ENCODE assay signal across 1 cellular context in the genomic region with DNA sequence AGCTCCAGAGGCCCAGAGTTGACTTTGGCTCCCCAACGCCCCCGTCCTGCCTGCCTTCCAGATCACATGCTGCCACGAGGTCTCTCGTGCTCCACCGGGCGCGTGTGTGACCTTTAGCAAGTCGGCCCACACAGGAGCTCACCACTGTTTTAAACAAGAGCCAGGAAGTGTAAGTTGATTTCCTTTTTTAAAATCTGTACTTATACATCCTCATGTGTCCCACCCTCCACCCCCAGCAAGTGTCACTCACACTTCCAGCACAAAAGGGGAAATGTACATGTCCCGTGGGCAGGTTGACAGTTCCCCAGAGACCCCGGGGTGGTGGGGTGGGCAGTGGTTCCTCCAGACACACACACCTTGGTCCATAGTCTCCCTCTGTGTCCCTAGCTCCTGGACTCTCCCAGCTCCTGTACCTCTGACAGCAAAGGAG.
TF ChIP-seq lines count a peak whose summit lies in the region.

No MANE protein-coding gene starts in this region.

TF ChIP-seq in GM12878, 131 proteins besides CTCF, POLR2A, EP300 and RAD21 (continued from another document and continues in another):
- TF ChIP-seq, protein P1, sequence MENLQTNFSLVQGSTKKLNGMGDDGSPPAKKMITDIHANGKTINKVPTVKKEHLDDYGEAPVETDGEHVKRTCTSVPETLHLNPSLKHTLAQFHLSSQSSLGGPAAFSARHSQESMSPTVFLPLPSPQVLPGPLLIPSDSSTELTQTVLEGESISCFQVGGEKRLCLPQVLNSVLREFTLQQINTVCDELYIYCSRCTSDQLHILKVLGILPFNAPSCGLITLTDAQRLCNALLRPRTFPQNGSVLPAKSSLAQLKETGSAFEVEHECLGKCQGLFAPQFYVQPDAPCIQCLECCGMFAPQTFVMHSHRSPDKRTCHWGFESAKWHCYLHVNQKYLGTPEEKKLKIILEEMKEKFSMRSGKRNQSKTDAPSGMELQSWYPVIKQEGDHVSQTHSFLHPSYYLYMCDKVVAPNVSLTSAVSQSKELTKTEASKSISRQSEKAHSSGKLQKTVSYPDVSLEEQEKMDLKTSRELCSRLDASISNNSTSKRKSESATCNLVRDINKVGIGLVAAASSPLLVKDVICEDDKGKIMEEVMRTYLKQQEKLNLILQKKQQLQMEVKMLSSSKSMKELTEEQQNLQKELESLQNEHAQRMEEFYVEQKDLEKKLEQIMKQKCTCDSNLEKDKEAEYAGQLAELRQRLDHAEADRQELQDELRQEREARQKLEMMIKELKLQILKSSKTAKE (IDR thresholded peaks at IDR 0.05; ENCODE audit: low read depth, poor library complexity, severe bottlenecking): no peak
- TF ChIP-seq PML (IDR thresholded peaks at IDR 0.05; ENCODE audit: low read length) (no peak), KLF5 (IDR thresholded peaks at IDR 0.05; ENCODE audit: partially characterized antibody) (no peak), RB1 (IDR thresholded peaks at IDR 0.05; ENCODE audit: borderline replicate concordance) (no peak), GABPA (IDR thresholded peaks at IDR 0.05; ENCODE audit: low read depth) (no peak), RAD51 (IDR thresholded peaks at IDR 0.05) (peak; percentile 46; the same call in 1 of the 2 replicates), ESRRA (IDR thresholded peaks at IDR 0.05; ENCODE audit: low read length) (no peak), SMAD1 (IDR thresholded peaks at IDR 0.05; ENCODE audit: low read depth, partially characterized antibody) (no peak), SUZ12 (IDR thresholded peaks at IDR 0.05; ENCODE audit: unreplicated experiment) (no peak), POLR2AphosphoS2 (IDR thresholded peaks at IDR 0.05; ENCODE audit: low read depth, low read length) (no peak), RBBP5 (conservative IDR thresholded peaks at IDR 0.05) (no peak), SPI1 (IDR thresholded peaks at IDR 0.05; ENCODE audit: borderline replicate concordance, insufficient read depth, low read depth, low read length) (peak; percentile 72), ZNF24 (IDR thresholded peaks at IDR 0.05) (peak; percentile 41; the same call in 1 of the 2 replicates), SMARCA5 (IDR thresholded peaks at IDR 0.05) (no peak), ZZZ3 (IDR thresholded peaks at IDR 0.05; ENCODE audit: control insufficient read depth, insufficient read length, low read depth) (no peak), MEF2B (IDR thresholded peaks at IDR 0.05; ENCODE audit: partially characterized antibody, poor library complexity, severe bottlenecking) (peak; percentile 90), TCF12 (IDR thresholded peaks at IDR 0.05; ENCODE audit: low read depth, low read length) (no peak), DPF2 (IDR thresholded peaks at IDR 0.05) (peak; percentile 61; the same call in 1 of the 2 replicates), ZNF622 (IDR thresholded peaks at IDR 0.05) (no peak), BHLHE40 (IDR thresholded peaks at IDR 0.05; ENCODE audit: borderline replicate concordance in 1 of 2, low read depth in 2 of 2, low read length in 1 of 2) (peak; percentile 82 to 84), EED (IDR thresholded peaks at IDR 0.05; ENCODE audit: low read depth) (no peak), EGR1 (IDR thresholded peaks at IDR 0.05; ENCODE audit: borderline replicate concordance in 1 of 2, low read depth in 2 of 2, low read length in 2 of 2) (peak in 1 of 2 experiments; percentile 67; a peak in 2 of 3 replicates), RUNX3 (IDR thresholded peaks at IDR 0.05; ENCODE audit: low read length) (peak; percentile 13; the same call in 1 of the 2 replicates), BCL11A (IDR thresholded peaks at IDR 0.05; ENCODE audit: low read depth, low read length) (no peak)
- TF ChIP-seq, protein P2, sequence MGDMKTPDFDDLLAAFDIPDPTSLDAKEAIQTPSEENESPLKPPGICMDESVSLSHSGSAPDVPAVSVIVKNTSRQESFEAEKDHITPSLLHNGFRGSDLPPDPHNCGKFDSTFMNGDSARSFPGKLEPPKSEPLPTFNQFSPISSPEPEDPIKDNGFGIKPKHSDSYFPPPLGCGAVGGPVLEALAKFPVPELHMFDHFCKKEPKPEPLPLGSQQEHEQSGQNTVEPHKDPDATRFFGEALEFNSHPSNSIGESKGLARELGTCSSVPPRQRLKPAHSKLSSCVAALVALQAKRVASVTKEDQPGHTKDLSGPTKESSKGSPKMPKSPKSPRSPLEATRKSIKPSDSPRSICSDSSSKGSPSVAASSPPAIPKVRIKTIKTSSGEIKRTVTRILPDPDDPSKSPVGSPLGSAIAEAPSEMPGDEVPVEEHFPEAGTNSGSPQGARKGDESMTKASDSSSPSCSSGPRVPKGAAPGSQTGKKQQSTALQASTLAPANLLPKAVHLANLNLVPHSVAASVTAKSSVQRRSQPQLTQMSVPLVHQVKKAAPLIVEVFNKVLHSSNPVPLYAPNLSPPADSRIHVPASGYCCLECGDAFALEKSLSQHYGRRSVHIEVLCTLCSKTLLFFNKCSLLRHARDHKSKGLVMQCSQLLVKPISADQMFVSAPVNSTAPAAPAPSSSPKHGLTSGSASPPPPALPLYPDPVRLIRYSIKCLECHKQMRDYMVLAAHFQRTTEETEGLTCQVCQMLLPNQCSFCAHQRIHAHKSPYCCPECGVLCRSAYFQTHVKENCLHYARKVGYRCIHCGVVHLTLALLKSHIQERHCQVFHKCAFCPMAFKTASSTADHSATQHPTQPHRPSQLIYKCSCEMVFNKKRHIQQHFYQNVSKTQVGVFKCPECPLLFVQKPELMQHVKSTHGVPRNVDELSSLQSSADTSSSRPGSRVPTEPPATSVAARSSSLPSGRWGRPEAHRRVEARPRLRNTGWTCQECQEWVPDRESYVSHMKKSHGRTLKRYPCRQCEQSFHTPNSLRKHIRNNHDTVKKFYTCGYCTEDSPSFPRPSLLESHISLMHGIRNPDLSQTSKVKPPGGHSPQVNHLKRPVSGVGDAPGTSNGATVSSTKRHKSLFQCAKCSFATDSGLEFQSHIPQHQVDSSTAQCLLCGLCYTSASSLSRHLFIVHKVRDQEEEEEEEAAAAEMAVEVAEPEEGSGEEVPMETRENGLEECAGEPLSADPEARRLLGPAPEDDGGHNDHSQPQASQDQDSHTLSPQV (IDR thresholded peaks at IDR 0.05): no peak
- TF ChIP-seq, protein P3, sequence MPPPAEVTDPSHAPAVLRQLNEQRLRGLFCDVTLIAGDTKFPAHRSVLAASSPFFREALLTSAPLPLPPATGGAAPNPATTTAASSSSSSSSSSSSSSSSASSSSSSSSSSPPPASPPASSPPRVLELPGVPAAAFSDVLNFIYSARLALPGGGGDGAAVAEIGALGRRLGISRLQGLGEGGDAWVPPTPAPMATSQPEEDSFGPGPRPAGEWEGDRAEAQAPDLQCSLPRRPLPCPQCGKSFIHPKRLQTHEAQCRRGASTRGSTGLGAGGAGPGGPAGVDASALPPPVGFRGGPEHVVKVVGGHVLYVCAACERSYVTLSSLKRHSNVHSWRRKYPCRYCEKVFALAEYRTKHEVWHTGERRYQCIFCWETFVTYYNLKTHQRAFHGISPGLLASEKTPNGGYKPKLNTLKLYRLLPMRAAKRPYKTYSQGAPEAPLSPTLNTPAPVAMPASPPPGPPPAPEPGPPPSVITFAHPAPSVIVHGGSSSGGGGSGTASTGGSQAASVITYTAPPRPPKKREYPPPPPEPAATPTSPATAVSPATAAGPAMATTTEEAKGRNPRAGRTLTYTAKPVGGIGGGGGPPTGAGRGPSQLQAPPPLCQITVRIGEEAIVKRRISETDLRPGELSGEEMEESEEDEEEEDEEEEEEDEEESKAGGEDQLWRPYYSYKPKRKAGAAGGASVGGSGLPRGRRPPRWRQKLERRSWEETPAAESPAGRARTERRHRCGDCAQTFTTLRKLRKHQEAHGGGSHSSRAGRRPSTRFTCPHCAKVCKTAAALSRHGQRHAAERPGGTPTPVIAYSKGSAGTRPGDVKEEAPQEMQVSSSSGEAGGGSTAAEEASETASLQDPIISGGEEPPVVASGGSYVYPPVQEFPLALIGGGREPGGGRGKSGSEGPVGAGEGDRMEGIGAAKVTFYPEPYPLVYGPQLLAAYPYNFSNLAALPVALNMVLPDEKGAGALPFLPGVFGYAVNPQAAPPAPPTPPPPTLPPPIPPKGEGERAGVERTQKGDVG (CRISPR knock-in tag; IDR thresholded peaks at IDR 0.05): no peak
- TF ChIP-seq, protein P4, sequence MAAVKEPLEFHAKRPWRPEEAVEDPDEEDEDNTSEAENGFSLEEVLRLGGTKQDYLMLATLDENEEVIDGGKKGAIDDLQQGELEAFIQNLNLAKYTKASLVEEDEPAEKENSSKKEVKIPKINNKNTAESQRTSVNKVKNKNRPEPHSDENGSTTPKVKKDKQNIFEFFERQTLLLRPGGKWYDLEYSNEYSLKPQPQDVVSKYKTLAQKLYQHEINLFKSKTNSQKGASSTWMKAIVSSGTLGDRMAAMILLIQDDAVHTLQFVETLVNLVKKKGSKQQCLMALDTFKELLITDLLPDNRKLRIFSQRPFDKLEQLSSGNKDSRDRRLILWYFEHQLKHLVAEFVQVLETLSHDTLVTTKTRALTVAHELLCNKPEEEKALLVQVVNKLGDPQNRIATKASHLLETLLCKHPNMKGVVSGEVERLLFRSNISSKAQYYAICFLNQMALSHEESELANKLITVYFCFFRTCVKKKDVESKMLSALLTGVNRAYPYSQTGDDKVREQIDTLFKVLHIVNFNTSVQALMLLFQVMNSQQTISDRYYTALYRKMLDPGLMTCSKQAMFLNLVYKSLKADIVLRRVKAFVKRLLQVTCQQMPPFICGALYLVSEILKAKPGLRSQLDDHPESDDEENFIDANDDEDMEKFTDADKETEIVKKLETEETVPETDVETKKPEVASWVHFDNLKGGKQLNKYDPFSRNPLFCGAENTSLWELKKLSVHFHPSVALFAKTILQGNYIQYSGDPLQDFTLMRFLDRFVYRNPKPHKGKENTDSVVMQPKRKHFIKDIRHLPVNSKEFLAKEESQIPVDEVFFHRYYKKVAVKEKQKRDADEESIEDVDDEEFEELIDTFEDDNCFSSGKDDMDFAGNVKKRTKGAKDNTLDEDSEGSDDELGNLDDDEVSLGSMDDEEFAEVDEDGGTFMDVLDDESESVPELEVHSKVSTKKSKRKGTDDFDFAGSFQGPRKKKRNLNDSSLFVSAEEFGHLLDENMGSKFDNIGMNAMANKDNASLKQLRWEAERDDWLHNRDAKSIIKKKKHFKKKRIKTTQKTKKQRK (IDR thresholded peaks at IDR 0.05; ENCODE audit: low read depth, low read length): no peak
- TF ChIP-seq, protein P5, sequence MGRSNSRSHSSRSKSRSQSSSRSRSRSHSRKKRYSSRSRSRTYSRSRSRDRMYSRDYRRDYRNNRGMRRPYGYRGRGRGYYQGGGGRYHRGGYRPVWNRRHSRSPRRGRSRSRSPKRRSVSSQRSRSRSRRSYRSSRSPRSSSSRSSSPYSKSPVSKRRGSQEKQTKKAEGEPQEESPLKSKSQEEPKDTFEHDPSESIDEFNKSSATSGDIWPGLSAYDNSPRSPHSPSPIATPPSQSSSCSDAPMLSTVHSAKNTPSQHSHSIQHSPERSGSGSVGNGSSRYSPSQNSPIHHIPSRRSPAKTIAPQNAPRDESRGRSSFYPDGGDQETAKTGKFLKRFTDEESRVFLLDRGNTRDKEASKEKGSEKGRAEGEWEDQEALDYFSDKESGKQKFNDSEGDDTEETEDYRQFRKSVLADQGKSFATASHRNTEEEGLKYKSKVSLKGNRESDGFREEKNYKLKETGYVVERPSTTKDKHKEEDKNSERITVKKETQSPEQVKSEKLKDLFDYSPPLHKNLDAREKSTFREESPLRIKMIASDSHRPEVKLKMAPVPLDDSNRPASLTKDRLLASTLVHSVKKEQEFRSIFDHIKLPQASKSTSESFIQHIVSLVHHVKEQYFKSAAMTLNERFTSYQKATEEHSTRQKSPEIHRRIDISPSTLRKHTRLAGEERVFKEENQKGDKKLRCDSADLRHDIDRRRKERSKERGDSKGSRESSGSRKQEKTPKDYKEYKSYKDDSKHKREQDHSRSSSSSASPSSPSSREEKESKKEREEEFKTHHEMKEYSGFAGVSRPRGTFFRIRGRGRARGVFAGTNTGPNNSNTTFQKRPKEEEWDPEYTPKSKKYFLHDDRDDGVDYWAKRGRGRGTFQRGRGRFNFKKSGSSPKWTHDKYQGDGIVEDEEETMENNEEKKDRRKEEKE (IDR thresholded peaks at IDR 0.05): no peak
- TF ChIP-seq, protein P6, sequence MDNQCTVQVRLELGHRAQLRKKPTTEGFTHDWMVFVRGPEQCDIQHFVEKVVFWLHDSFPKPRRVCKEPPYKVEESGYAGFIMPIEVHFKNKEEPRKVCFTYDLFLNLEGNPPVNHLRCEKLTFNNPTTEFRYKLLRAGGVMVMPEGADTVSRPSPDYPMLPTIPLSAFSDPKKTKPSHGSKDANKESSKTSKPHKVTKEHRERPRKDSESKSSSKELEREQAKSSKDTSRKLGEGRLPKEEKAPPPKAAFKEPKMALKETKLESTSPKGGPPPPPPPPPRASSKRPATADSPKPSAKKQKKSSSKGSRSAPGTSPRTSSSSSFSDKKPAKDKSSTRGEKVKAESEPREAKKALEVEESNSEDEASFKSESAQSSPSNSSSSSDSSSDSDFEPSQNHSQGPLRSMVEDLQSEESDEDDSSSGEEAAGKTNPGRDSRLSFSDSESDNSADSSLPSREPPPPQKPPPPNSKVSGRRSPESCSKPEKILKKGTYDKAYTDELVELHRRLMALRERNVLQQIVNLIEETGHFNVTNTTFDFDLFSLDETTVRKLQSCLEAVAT (IDR thresholded peaks at IDR 0.05): peak; percentile 44; the same call in 1 of the 2 replicates
- TF ChIP-seq, protein P7, sequence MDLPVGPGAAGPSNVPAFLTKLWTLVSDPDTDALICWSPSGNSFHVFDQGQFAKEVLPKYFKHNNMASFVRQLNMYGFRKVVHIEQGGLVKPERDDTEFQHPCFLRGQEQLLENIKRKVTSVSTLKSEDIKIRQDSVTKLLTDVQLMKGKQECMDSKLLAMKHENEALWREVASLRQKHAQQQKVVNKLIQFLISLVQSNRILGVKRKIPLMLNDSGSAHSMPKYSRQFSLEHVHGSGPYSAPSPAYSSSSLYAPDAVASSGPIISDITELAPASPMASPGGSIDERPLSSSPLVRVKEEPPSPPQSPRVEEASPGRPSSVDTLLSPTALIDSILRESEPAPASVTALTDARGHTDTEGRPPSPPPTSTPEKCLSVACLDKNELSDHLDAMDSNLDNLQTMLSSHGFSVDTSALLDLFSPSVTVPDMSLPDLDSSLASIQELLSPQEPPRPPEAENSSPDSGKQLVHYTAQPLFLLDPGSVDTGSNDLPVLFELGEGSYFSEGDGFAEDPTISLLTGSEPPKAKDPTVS (IDR thresholded peaks at IDR 0.05; ENCODE audit: low read depth, low read length): no peak
- TF ChIP-seq, protein P8, sequence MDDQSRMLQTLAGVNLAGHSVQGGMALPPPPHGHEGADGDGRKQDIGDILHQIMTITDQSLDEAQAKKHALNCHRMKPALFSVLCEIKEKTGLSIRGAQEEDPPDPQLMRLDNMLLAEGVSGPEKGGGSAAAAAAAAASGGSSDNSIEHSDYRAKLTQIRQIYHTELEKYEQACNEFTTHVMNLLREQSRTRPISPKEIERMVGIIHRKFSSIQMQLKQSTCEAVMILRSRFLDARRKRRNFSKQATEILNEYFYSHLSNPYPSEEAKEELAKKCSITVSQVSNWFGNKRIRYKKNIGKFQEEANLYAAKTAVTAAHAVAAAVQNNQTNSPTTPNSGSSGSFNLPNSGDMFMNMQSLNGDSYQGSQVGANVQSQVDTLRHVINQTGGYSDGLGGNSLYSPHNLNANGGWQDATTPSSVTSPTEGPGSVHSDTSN (IDR thresholded peaks at IDR 0.05; ENCODE audit: insufficient replicate concordance, low read depth, low read length): peak; percentile 59
- TF ChIP-seq, protein P9, sequence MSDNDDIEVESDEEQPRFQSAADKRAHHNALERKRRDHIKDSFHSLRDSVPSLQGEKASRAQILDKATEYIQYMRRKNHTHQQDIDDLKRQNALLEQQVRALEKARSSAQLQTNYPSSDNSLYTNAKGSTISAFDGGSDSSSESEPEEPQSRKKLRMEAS (IDR thresholded peaks at IDR 0.05; ENCODE audit: low read depth, low read length): peak; percentile 56; the same call in 1 of the 2 replicates
- TF ChIP-seq, protein P10, sequence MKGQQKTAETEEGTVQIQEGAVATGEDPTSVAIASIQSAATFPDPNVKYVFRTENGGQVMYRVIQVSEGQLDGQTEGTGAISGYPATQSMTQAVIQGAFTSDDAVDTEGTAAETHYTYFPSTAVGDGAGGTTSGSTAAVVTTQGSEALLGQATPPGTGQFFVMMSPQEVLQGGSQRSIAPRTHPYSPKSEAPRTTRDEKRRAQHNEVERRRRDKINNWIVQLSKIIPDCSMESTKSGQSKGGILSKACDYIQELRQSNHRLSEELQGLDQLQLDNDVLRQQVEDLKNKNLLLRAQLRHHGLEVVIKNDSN (IDR thresholded peaks at IDR 0.05; ENCODE audit: borderline replicate concordance, extremely low read length, insufficient read depth, low read depth, low read length): peak; percentile 1
